In genomic region chr7:139716156-139716942, GRCh38 we compare ENCODE assay signal across 18 cellular contexts.
DNase-seq lines count a peak whose midpoint lies in the region; ATAC-seq and TF ChIP-seq lines count a peak whose summit lies in the region.
"Had no signal": no experiment of that assay in that cellular context is flagged by ENCODE, and none has a peak within 500 bp of the region (broad histone marks: within the 10 kb centered on the region; RNA-seq: fewer than 3 reads in every experiment).

No MANE protein-coding gene starts in this region.

- H2BK20ac ChIP-seq in IMR-90 (ENCODE audit: low read depth, low read length), result no peak overlapping the region

- H3K9me3 Mint-ChIP-seq in endodermal cell (no peaks in the 10 kb centered on the region), osteocyte (ENCODE audit: unreplicated experiment) (no peaks in the 10 kb centered on the region)
- H3K9me3 Mint-ChIP-seq: CD4-positive, alpha-beta T cell had no signal

- H3K27ac Mint-ChIP-seq in endodermal cell (no peak overlapping the region), osteocyte (ENCODE audit: unreplicated experiment) (peak overlapping the region; percentile 20)
- H3K27ac Mint-ChIP-seq: CD4-positive, alpha-beta T cell had no signal

- no peak overlapping the region for H3K14ac ChIP-seq in IMR-90 (replicated peaks; ENCODE audit: low read depth, low read length)

- H3K18ac ChIP-seq in IMR-90 (ENCODE audit: low read depth, low read length), result no peak overlapping the region

- H3K36me3 ChIP-seq in ACC112 (ENCODE audit: insufficient read depth, low read length), result peaks cover 54% of the 10 kb centered on the region
- H3K36me3 ChIP-seq in IMR-90 (ENCODE audit: control insufficient read depth, insufficient read depth, low read length), result peaks cover 54% of the 10 kb centered on the region
- peaks cover 47% of the 10 kb centered on the region for H3K36me3 ChIP-seq in endodermal cell (ENCODE audit: control insufficient read depth, insufficient read depth, low read length)
- peaks cover 38% of the 10 kb centered on the region for H3K36me3 ChIP-seq in brain microvascular endothelial cell (replicated peaks)
- peaks cover 0 to 57% (median 20%) of the 10 kb centered on the region in 9 donors for H3K36me3 ChIP-seq in heart right ventricle
- H3K36me3 ChIP-seq: HAP-1 had no signal

- no peak overlapping the region for H2AFZ ChIP-seq in ACC112 (ENCODE audit: low read length, unreplicated experiment)
- H2AFZ ChIP-seq in IMR-90 (replicated peaks; ENCODE audit: low read length, poor library complexity), result no peak overlapping the region

- no peak overlapping the region for H2AK5ac ChIP-seq in IMR-90 (ENCODE audit: low read depth, low read length)

- H3K4me1 ChIP-seq in ACC112 (ENCODE audit: control insufficient read depth, insufficient read depth, low read length, unreplicated experiment), result peaks cover 18% of the 10 kb centered on the region
- H3K4me1 ChIP-seq in IMR-90 (ENCODE audit: control insufficient read depth, insufficient read depth, low read length), result peaks cover 9% of the 10 kb centered on the region
- peaks cover 8% of the 10 kb centered on the region for H3K4me1 ChIP-seq in endodermal cell (ENCODE audit: control insufficient read depth, insufficient read depth, low read length)
- peaks cover 20 to 74% (median 53%) of the 10 kb centered on the region in 9 donors for H3K4me1 ChIP-seq in heart right ventricle
- H3K4me1 ChIP-seq: HAP-1 had no signal

- H3K56ac ChIP-seq in IMR-90 (ENCODE audit: extremely low read depth, insufficient read depth, low read length), result no peak overlapping the region

- H3K27me3 ChIP-seq in ACC112 (ENCODE audit: insufficient read depth, low read length), result no peaks in the 10 kb centered on the region
- H3K27me3 ChIP-seq in IMR-90 (ENCODE audit: control insufficient read depth, insufficient read depth, low read length), result no peaks in the 10 kb centered on the region
- H3K27me3 ChIP-seq in endodermal cell (ENCODE audit: control insufficient read depth, insufficient read depth, low read length, poor library complexity, severe bottlenecking), result no peaks in the 10 kb centered on the region
- no peaks in the 10 kb centered on the region for H3K27me3 ChIP-seq in brain microvascular endothelial cell (replicated peaks)
- H3K27me3 ChIP-seq in heart right ventricle, result no peaks in the 10 kb centered on the region

- no peak overlapping the region for H4K8ac ChIP-seq in IMR-90 (ENCODE audit: low read depth in 2 of 2, low read length in 2 of 2)

- no peak for ATAC-seq in IMR-90 (ENCODE audit: low read depth)
- no peak for ATAC-seq in heart right ventricle

- H3K4me3 ChIP-seq in ACC112 (ENCODE audit: low read depth, low read length), result no peak overlapping the region
- H3K4me3 ChIP-seq in IMR-90 (ENCODE audit: insufficient read depth, low read depth, low read length), result no peak overlapping the region
- no peak overlapping the region for H3K4me3 ChIP-seq in endodermal cell (ENCODE audit: low read length)
- no peak overlapping the region for H3K4me3 ChIP-seq in brain microvascular endothelial cell (ENCODE audit: low read depth, low read length)
- no peak overlapping the region for H3K4me3 ChIP-seq in heart right ventricle
- H3K4me3 ChIP-seq: HAP-1 had no signal

- H3K4me2 ChIP-seq in IMR-90 (ENCODE audit: low read depth, low read length), result no peak overlapping the region

- H3K4me1 Mint-ChIP-seq in endodermal cell (peaks cover 30% of the 10 kb centered on the region), osteocyte (ENCODE audit: unreplicated experiment) (peaks cover 37% of the 10 kb centered on the region)

- in situ Hi-C loops in IMR-90 (cut with MboI; ENCODE audit: low sequenced_read_pairs), result no loop called here
- in situ Hi-C loops in brain microvascular endothelial cell (cut with HindIII; ENCODE audit: low pct_ligation_motif_present, low sequenced_read_pairs), result no loop called here

- WGBS in IMR-90 (ENCODE audit: extremely low coverage in 2 of 2, insufficient read length in 1 of 2), 2 experiments, result 97% methylated on average over 21 of the region's 39 CpGs; no CpG with 5 or more reads in 1 of the 2 experiments
- WGBS in endodermal cell (ENCODE audit: insufficient coverage in 1 of 2, insufficient read length in 1 of 2), 2 experiments, result 97% methylated on average over 36 to 39 of the region's 39 CpGs
- WGBS in heart right ventricle, 2 donors, result 97% methylated on average over 39 of the region's 39 CpGs

- no peak overlapping the region for H4K5ac ChIP-seq in IMR-90 (ENCODE audit: low read depth, low read length)

- H3K27ac ChIP-seq in ACC112 (ENCODE audit: low read depth, low read length), result peak overlapping the region; percentile 1; the same call in 1 of the 2 replicates
- no peak overlapping the region for H3K27ac ChIP-seq in IMR-90 (ENCODE audit: insufficient read depth, low read length)
- H3K27ac ChIP-seq in endodermal cell (ENCODE audit: low read depth, low read length), result no peak overlapping the region
- H3K27ac ChIP-seq in brain microvascular endothelial cell, result no peak overlapping the region
- H3K27ac ChIP-seq in heart right ventricle, result peak overlapping the region in 1 of 10 donors; percentile 84

- TSS peak; percentile 92 for BruUV-seq in IMR-90 (replicated peaks; lab: Mats Ljungman, UMichigan)

- H4K91ac ChIP-seq in IMR-90 (ENCODE audit: insufficient read depth, low read depth, low read length), result no peak overlapping the region

- CTCF ChIA-PET in IMR-90 (lab: Yijun Ruan, JAX), result no interaction called here

- no peaks in the 10 kb centered on the region for H3K9me3 ChIP-seq in IMR-90 (ENCODE audit: control insufficient read depth, insufficient read depth, low read length)
- H3K9me3 ChIP-seq in endodermal cell (ENCODE audit: control insufficient read depth, low read length), result no peaks in the 10 kb centered on the region
- H3K9me3 ChIP-seq in heart right ventricle, result no peaks in the 10 kb centered on the region
- H3K9me3 ChIP-seq: HAP-1 had no signal

- DNase-seq in IMR-90, result no peak
- peak; percentile 23 for DNase-seq in endodermal cell
- DNase-seq in osteocyte (ENCODE audit: extremely low spot score, unreplicated experiment), result no peak
- no peak for DNase-seq in brain microvascular endothelial cell
- no peak for DNase-seq in heart right ventricle
- no peak for DNase-seq in LoVo (ENCODE audit: low spot score)
- no peak for DNase-seq in activated effector memory CD4-positive, alpha-beta T cell treated with Interleukin-2 at 50 U/mL for 16 hours
- DNase-seq: Calu3; CD4-positive, alpha-beta T cell; DMS53; NCI-H1048; NCI-H1436 treated with DMSO at 0.1 percent for 48 hours; NCI-H2029 treated with DMSO at 0.1 percent for 48 hours; NCI-H2171 treated with DMSO at 0.1 percent for 48 hours; NCI-H446 treated with DMSO at 0.1 percent for 48 hours; NCI-H748 treated with DMSO at 0.1 percent for 48 hours had no signal

- POLR2A ChIA-PET in IMR-90 (lab: Charles Lee; ENCODE audit: unreplicated experiment), result no interaction called here

- no peak overlapping the region for H3K4ac ChIP-seq in IMR-90 (ENCODE audit: low read depth, low read length)

- H3K27me3 Mint-ChIP-seq in endodermal cell (ENCODE audit: insufficient read depth), result no peaks in the 10 kb centered on the region
- no peaks in the 10 kb centered on the region for H3K27me3 Mint-ChIP-seq in osteocyte (ENCODE audit: unreplicated experiment)
- H3K27me3 Mint-ChIP-seq: CD4-positive, alpha-beta T cell had no signal

- H3K9ac ChIP-seq in IMR-90 (ENCODE audit: low read depth, low read length) (no peak overlapping the region), endodermal cell (ENCODE audit: extremely low read depth, low read length, poor library complexity, severe bottlenecking) (no peak overlapping the region)

- TF ChIP-seq POLR2A in IMR-90 (IDR thresholded peaks at IDR 0.05; ENCODE audit: low read depth, low read length), result no peak

- H3K23ac ChIP-seq in IMR-90 (ENCODE audit: low read depth, low read length), result no peak overlapping the region

- no peak overlapping the region for H2BK15ac ChIP-seq in IMR-90 (ENCODE audit: low read depth, low read length)

- TF ChIP-seq RAD21 in IMR-90 (IDR thresholded peaks at IDR 0.05; ENCODE audit: low read length), result no peak

- no peak overlapping the region for H2BK120ac ChIP-seq in IMR-90 (ENCODE audit: low read depth, low read length)

- TF ChIP-seq CTCF in IMR-90 (conservative IDR thresholded peaks at IDR 0.05; ENCODE audit: low read depth, low read length) (no peak), endodermal cell (conservative IDR thresholded peaks at IDR 0.05) (no peak), osteocyte (IDR thresholded peaks at IDR 0.05) (no peak), brain microvascular endothelial cell (IDR thresholded peaks at IDR 0.05; ENCODE audit: low read depth, low read length, missing control alignments) (no peak), heart right ventricle (IDR thresholded peaks at IDR 0.05) (no peak)

- dilution Hi-C loops in IMR-90 (cut with HindIII; ENCODE audit: low sequenced_read_pairs, unreplicated experiment), result no loop called here

- peaks cover 97% of the 10 kb centered on the region for H3K79me2 ChIP-seq in ACC112 (ENCODE audit: control insufficient read depth, insufficient read depth, low read length, unreplicated experiment)

- peaks cover 51 to 98% of the 10 kb centered on the region in 2 experiments for H3K79me1 ChIP-seq in IMR-90 (ENCODE audit: low read depth in 1 of 2, low read length in 2 of 2)

- H3K9me1 ChIP-seq in IMR-90 (ENCODE audit: insufficient read depth, low read length), result peaks cover 57% of the 10 kb centered on the region

- H4K20me1 ChIP-seq in IMR-90 (ENCODE audit: insufficient read depth, low read length), result peaks cover 98% of the 10 kb centered on the region

- H2AK9ac ChIP-seq in IMR-90 (replicated peaks; ENCODE audit: low read depth, low read length, poor library complexity), result no peak overlapping the region

- H3K36me3 Mint-ChIP-seq in endodermal cell (ENCODE audit: low read depth), result peaks cover 41% of the 10 kb centered on the region
- peaks cover 40% of the 10 kb centered on the region for H3K36me3 Mint-ChIP-seq in osteocyte (ENCODE audit: unreplicated experiment)

- H3K4me3 Mint-ChIP-seq in endodermal cell, result no peak overlapping the region
- no peak overlapping the region for H3K4me3 Mint-ChIP-seq in osteocyte (ENCODE audit: unreplicated experiment)
- H3K4me3 Mint-ChIP-seq: CD4-positive, alpha-beta T cell had no signal

- no peak overlapping the region for H2BK5ac ChIP-seq in IMR-90 (ENCODE audit: low read depth, low read length, poor library complexity, severe bottlenecking)

- intact Hi-C loops in IMR-90 (cut with micrococcal nuclease) (no loop called here), heart right ventricle (cut with DNase I) (no loop called here)

TF ChIP-seq in IMR-90, 13 proteins besides CTCF, POLR2A, EP300 and RAD21 (continues in another document):
- TF ChIP-seq RCOR1 (IDR thresholded peaks at IDR 0.05; ENCODE audit: insufficient replicate concordance, low read length) (no peak), RFX5 (IDR thresholded peaks at IDR 0.05; ENCODE audit: low read depth, low read length) (no peak), CHD1 (IDR thresholded peaks at IDR 0.05; ENCODE audit: low read depth, low read length) (no peak), CEBPB (IDR thresholded peaks at IDR 0.05; ENCODE audit: low read depth, low read length) (no peak), MAFK (IDR thresholded peaks at IDR 0.05; ENCODE audit: low read depth, low read length) (no peak), NFE2L2 (IDR thresholded peaks at IDR 0.05; ENCODE audit: low read depth, low read length) (no peak), MAZ (IDR thresholded peaks at IDR 0.05; ENCODE audit: borderline replicate concordance, low read depth, low read length) (no peak)
